In the genomic region with DNA sequence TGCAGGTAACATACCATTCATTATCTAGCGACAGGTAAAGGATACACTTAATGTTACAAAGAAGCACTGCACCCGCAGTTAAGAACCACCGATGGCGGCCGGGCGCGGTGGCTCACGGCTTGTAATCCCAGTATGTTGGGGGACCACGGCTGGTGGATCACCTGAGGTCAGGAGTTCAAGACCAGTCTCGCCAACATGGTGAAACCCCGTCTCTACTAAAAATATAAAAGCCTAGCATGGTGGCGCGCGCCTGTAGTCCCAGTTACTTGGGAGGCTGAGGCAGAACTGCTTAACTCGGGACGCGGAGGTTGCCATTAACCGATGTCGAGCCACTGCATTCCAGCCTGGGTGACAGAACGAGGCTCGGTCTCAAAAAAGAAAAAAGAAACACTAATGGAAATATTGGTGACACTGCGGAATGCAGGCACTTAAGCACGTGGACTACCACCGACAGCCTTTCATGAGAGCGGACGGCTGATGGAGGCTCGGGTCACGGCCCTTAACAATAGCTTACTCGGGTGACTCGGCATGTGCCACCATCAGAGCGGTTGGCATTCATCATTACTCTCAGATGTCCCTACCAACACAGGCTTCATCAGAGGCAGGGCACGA, we compare ENCODE assay signal across 8 cellular contexts. TPM values are rescaled to one million over a fixed set of nuclear protein-coding genes. Genes with fewer than 3 reads are reported as not detected.
DNase-seq lines count a peak whose midpoint lies in the region; ATAC-seq, FAIRE-seq and TF ChIP-seq lines count a peak whose summit lies in the region.

No MANE protein-coding gene starts in this region.

- H3K4me3 ChIP-seq in CD4-positive, alpha-beta memory T cell (ENCODE audit: low read length in 2 of 2), result peak overlapping the region; percentile 68 to 79
- H3K4me3 ChIP-seq in MG63, result peak overlapping the region; percentile 83
- peak overlapping the region; percentile 86 for H3K4me3 ChIP-seq in K562
- peak overlapping the region; percentile 61 to 77 (median 68) for H3K4me3 ChIP-seq in stomach

- peaks cover 84% of the 10 kb centered on the region for H3K4me1 ChIP-seq in CD4-positive, alpha-beta memory T cell (ENCODE audit: insufficient read depth, low read length)
- H3K4me1 ChIP-seq in K562 (replicated peaks in 1 of 2; ENCODE audit: control insufficient read depth in 2 of 2, insufficient read depth in 2 of 2, low read length in 2 of 2), result peaks cover 17 to 34% of the 10 kb centered on the region in 2 experiments
- peaks cover 20 to 71% (median 46%) of the 10 kb centered on the region in 4 donors for H3K4me1 ChIP-seq in stomach

- POLR2A ChIA-PET in CD4-positive, alpha-beta memory T cell (lab: Charles Lee; ENCODE audit: partially characterized antibody), result interaction anchor here (0.9 to 7.0 kb wide), 17 partner anchors 13 to 1335 kb away, joined by 3 to 81 read pairs (median 7); a partner anchor contains a TSS
- POLR2A ChIA-PET in K562 (lab: Yijun Ruan, JAX), result interaction anchor here (0.8 to 9.7 kb wide), 29 partner anchors 10 to 1156 kb away, joined by 3 to 183 read pairs (median 6); a partner anchor contains a TSS

- no peaks in the 10 kb centered on the region for H3K27me3 ChIP-seq in CD4-positive, alpha-beta memory T cell (ENCODE audit: insufficient read depth, low read length)
- H3K27me3 ChIP-seq in MG63 (no peaks in the 10 kb centered on the region), K562 (ENCODE audit: control insufficient read depth in 2 of 2, insufficient read depth in 2 of 2, low read length in 2 of 2) (no peaks in the 10 kb centered on the region; a peak in 1 of 5 replicates), stomach (no peaks in the 10 kb centered on the region)

- intact Hi-C loops in CD4-positive, alpha-beta memory T cell (cut with micrococcal nuclease), result loop anchor here (5.0 to 10.0 kb wide), 4 partner anchors 350 to 1155 kb away; a partner anchor contains a TSS
- intact Hi-C loops in K562 (cut with micrococcal nuclease) (loop anchor here (5.0 kb wide), 1 partner anchor 390 kb away; a partner anchor contains a TSS), stomach (cut with DNase I; ENCODE audit: low total_unique reads) (loop anchor here (10.0 kb wide), 1 partner anchor 58 kb away; no protein-coding TSS in a partner anchor)

- H3K36me3 Mint-ChIP-seq in CD4-positive, alpha-beta memory T cell, result peaks cover 40 to 69% of the 10 kb centered on the region in 2 donors

- H3K9me3 Mint-ChIP-seq in CD4-positive, alpha-beta memory T cell, result peaks cover 0 to 8% (median 0%) of the 10 kb centered on the region in 8 donors

- H2AFZ ChIP-seq in K562 (ENCODE audit: low read depth, low read length), result peak overlapping the region; percentile 25; the same call in 1 of the 2 replicates

- BruUV-seq in K562 (replicated peaks; lab: Mats Ljungman, UMichigan), result TSS peak; percentile 54

- peak in 2 of 5 donors; percentile 20 to 24 for DNase-seq in CD4-positive, alpha-beta memory T cell
- no peak for DNase-seq in MG63
- peak in 2 of 4 experiments; percentile 47 to 58 for DNase-seq in K562 (ENCODE audit: extremely low read depth in 1 of 4, low spot score in 3 of 4)
- DNase-seq in left lobe of liver (ENCODE audit: low spot score), result no peak
- DNase-seq in stomach, result no peak
- no peak for DNase-seq in GDM1 (lab: John Stamatoyannopoulos, UW)
- no peak for DNase-seq in GM13976 (ENCODE audit: low spot score)

- TF ChIP-seq CTCF in K562 (IDR thresholded peaks at IDR 0.05 in 2 of 3, conservative IDR thresholded peaks at IDR 0.05 in 1 of 3; ENCODE audit: insufficient read depth in 2 of 3, low read depth in 1 of 3, low read length in 3 of 3) (no peak), stomach (IDR thresholded peaks at IDR 0.05) (no peak), GM13976 (IDR thresholded peaks at IDR 0.05; ENCODE audit: borderline replicate concordance, control extremely low read depth, extremely low read depth, insufficient read depth, missing control alignments) (no peak)

- ATAC-seq in K562, result no peak
- ATAC-seq in left lobe of liver, result peak; percentile 1
- ATAC-seq in GM19463 (IDR thresholded peaks at IDR 0.05; ENCODE audit: unreplicated experiment), result no peak

- no peaks in the 10 kb centered on the region for H3K27me3 Mint-ChIP-seq in CD4-positive, alpha-beta memory T cell

- 0 out of 2 replicates have a peak, but pooled peaks have one; percentile 9 for TF ChIP-seq POLR2A in K562 (conservative IDR thresholded peaks at IDR 0.05)
- TF ChIP-seq POLR2A in stomach (IDR thresholded peaks at IDR 0.05), result no peak

- H3K79me2 ChIP-seq in K562 (ENCODE audit: control insufficient read depth, insufficient read depth, low read length), result peaks cover 79% of the 10 kb centered on the region

- H3K9ac ChIP-seq in K562 (ENCODE audit: insufficient read depth in 1 of 2, low read depth in 2 of 2, low read length in 2 of 2), result peak overlapping the region; percentile 92 to 97

- peak overlapping the region; percentile 94 to 99 (median 97) for H3K27ac Mint-ChIP-seq in CD4-positive, alpha-beta memory T cell

- peaks cover 47% of the 10 kb centered on the region for H4K20me1 ChIP-seq in K562 (replicated peaks; ENCODE audit: control insufficient read depth, insufficient read depth, low read length)

- H3K9me1 ChIP-seq in K562 (ENCODE audit: control insufficient read depth, insufficient read depth, low read length), result peaks cover 2% of the 10 kb centered on the region

- H3K27ac ChIP-seq in CD4-positive, alpha-beta memory T cell (ENCODE audit: low read depth, low read length), result peak overlapping the region; percentile 89
- H3K27ac ChIP-seq in K562 (ENCODE audit: extremely low read depth, low read depth, low read length), result peak overlapping the region; percentile 95
- peak overlapping the region; percentile 81 to 98 (median 95) for H3K27ac ChIP-seq in stomach

- FAIRE-seq in K562 (lab: Jason Lieb, UNC), result no peak

- WGBS in K562 (ENCODE audit: insufficient coverage, low coverage, missing lambda C conversion rate), result under 1% methylated on average over 32 of the region's 32 CpGs
- 2 to 7% (median 2%) methylated on average over 32 of the region's 32 CpGs for WGBS in stomach, 5 donors

- no peaks in the 10 kb centered on the region for H3K9me3 ChIP-seq in CD4-positive, alpha-beta memory T cell (ENCODE audit: control insufficient read depth in 1 of 2, low read length in 2 of 2)
- H3K9me3 ChIP-seq in MG63 (no peaks in the 10 kb centered on the region), K562 (replicated peaks; ENCODE audit: control insufficient read depth, insufficient read depth, low read depth, low read length) (no peaks in the 10 kb centered on the region), stomach (no peaks in the 10 kb centered on the region)

- TF ChIP-seq EP300 in K562 (IDR thresholded peaks at IDR 0.05; ENCODE audit: low read length) (no peak), stomach (IDR thresholded peaks at IDR 0.05) (no peak)

- H3K4me2 ChIP-seq in K562 (ENCODE audit: insufficient read depth, low read length), result peak overlapping the region; percentile 100

- peaks cover 43% of the 10 kb centered on the region for H3K36me3 ChIP-seq in CD4-positive, alpha-beta memory T cell (ENCODE audit: insufficient read depth, low read length)
- H3K36me3 ChIP-seq in MG63 (peaks cover 57% of the 10 kb centered on the region), K562 (ENCODE audit: control insufficient read depth, insufficient read depth, low read length) (peaks cover 58% of the 10 kb centered on the region), stomach (peaks cover 38 to 55% (median 49%) of the 10 kb centered on the region in 4 donors)

- in situ Hi-C loops in K562 (cut with MboI) (no loop called here), GM13976 (cut with MboI; ENCODE audit: low sequenced_read_pairs, unreplicated experiment) (no loop called here)

- CTCF ChIA-PET in CD4-positive, alpha-beta memory T cell (lab: Charles Lee; ENCODE audit: partially characterized antibody), result interaction anchor here (1.0 to 1.8 kb wide), 2 partner anchors 23 to 107 kb away, joined by 3 to 4 read pairs; no protein-coding TSS in a partner anchor
- CTCF ChIA-PET in K562 (lab: Yijun Ruan, JAX; ENCODE audit: low intra/inter-chr PET ratio), result no interaction called here

- peak overlapping the region; percentile 95 to 99 (median 96) for H3K4me3 Mint-ChIP-seq in CD4-positive, alpha-beta memory T cell

- H3K4me1 Mint-ChIP-seq in CD4-positive, alpha-beta memory T cell, result peaks cover 51 to 89% (median 61%) of the 10 kb centered on the region in 4 donors

- TF ChIP-seq RAD21 in K562 (CRISPR knock-in tag; conservative IDR thresholded peaks at IDR 0.05 in 1 of 2, IDR thresholded peaks at IDR 0.05 in 1 of 2), result no peak

RNA-seq across cellular contexts. Expression of a gene that starts 0.5 kb away (rescaled TPM):
- 100 to 1,000 TPM; 676 to 709 TPM for total RNA-seq in CD4-positive, alpha-beta memory T cell
- 100 to 1,000 TPM; 312 to 395 TPM for polyA plus RNA-seq in CD4-positive, alpha-beta memory T cell
- total RNA-seq in MG63 (2014; rRNA removed; shearing (Covaris generic); ENCODE audit: low replicate concordance), result 531 and 1,049 TPM in 2 replicates
- 3,291 and 4,051 TPM in 2 replicates for total RNA-seq in K562 (2011; cell fraction: chromatin; rRNA removed; ENCODE audit: low replicate concordance)
- 2,385 and 2,511 TPM in 2 replicates for total RNA-seq in K562 (2011; cell fraction: nucleolus; rRNA removed)
- 3,147 and 3,351 TPM in 2 replicates for total RNA-seq in K562 (2011; cell fraction: nucleoplasm; rRNA removed)
- total RNA-seq in K562 (2014; rRNA removed) (547 and 565 TPM in 2 replicates), K562 (2014; rRNA removed; fragmentation: Illumina TruSeq; extraction: Trizol) (1,258 and 1,263 TPM in 2 replicates), K562 (2015; rRNA removed; fragmentation: Illumina TruSeq; extraction: Trizol) (875 and 924 TPM in 2 replicates), K562 (2021) (775 and 809 TPM in 2 replicates), left lobe of liver (52.0 TPM), stomach (100 to 1,000 TPM; 256 to 453 (median 353) TPM)
- polyA plus RNA-seq in K562 (2011; rRNA removed) (1,860 and 2,716 TPM in 2 replicates), K562 (2014; fragmentation: Illumina TruSeq; extraction: Trizol) (986 and 1,046 TPM in 2 replicates), K562 (2014; fragmentation: Nextera tagmentation; extraction: Ambion mirVana) (1,000 to 10,000 TPM in 1 of 2 experiments, 100 to 1,000 TPM in 1; 891 to 1,006 TPM), K562 (2014; rRNA removed) (1,150 and 1,154 TPM in 2 replicates), stomach (1,000 to 10,000 TPM in 1 of 3 donors, 100 to 1,000 TPM in 2; 712 to 1,014 (median 897) TPM)
- polyA plus RNA-seq in K562 (2011; cell fraction: cytosol; rRNA removed), result 538 and 2,020 TPM in 2 replicates
- 1,867 and 3,313 TPM in 2 replicates for polyA plus RNA-seq in K562 (2011; cell fraction: nucleus; rRNA removed)
- 995 and 1,637 TPM in 2 replicates for polyA plus RNA-seq in K562 (2012)
- 1,267 and 1,500 TPM in 2 replicates for polyA minus RNA-seq in K562 (2011; rRNA and poly(A)+ RNA removed)
- polyA minus RNA-seq in K562 (2011; cell fraction: cytosol; rRNA and poly(A)+ RNA removed), result 631 and 789 TPM in 2 replicates
- 1,499 and 2,416 TPM in 2 replicates for polyA minus RNA-seq in K562 (2011; cell fraction: nucleus; rRNA and poly(A)+ RNA removed)

RNA-seq across cellular contexts. Expression of a gene that starts 0.9 kb away (rescaled TPM):
- total RNA-seq in CD4-positive, alpha-beta memory T cell, result 10 to 100 TPM; 24.3 to 26.5 TPM
- polyA plus RNA-seq in CD4-positive, alpha-beta memory T cell, result 1 to 10 TPM in 1 of 2 donors, under 1 TPM in 1; 0.95 to 2.2 TPM
- 3.1 and 3.2 TPM in 2 replicates for total RNA-seq in MG63 (2014; rRNA removed; shearing (Covaris generic); ENCODE audit: low replicate concordance)
- 16.8 and 28.1 TPM in 2 replicates for total RNA-seq in K562 (2011; cell fraction: chromatin; rRNA removed; ENCODE audit: low replicate concordance)
- 4.8 and 7.9 TPM in 2 replicates for total RNA-seq in K562 (2011; cell fraction: nucleolus; rRNA removed)
- 16.1 and 25.3 TPM in 2 replicates for total RNA-seq in K562 (2011; cell fraction: nucleoplasm; rRNA removed)
- total RNA-seq in K562 (2014; rRNA removed) (5.3 and 5.4 TPM in 2 replicates), K562 (2014; rRNA removed; fragmentation: Illumina TruSeq; extraction: Trizol) (13.9 and 15.2 TPM in 2 replicates), K562 (2015; rRNA removed; fragmentation: Illumina TruSeq; extraction: Trizol) (10.9 and 11.6 TPM in 2 replicates), K562 (2021) (10.2 and 10.5 TPM in 2 replicates), left lobe of liver (4.7 TPM), stomach (10 to 100 TPM in 4 of 5 donors, under 1 TPM in 1; 0.29 to 62.9 (median 17.2) TPM)
- polyA plus RNA-seq in K562 (2011; rRNA removed) (6.7 and 8.2 TPM in 2 replicates), K562 (2014; fragmentation: Illumina TruSeq; extraction: Trizol) (4.3 and 5.1 TPM in 2 replicates), K562 (2014; fragmentation: Nextera tagmentation; extraction: Ambion mirVana) (1 to 10 TPM; 1.3 TPM), K562 (2014; rRNA removed) (3.7 and 3.8 TPM in 2 replicates), stomach (under 1 TPM; 0.37 to 0.61 (median 0.55) TPM)
- polyA plus RNA-seq in K562 (2011; cell fraction: cytosol; rRNA removed), result 2.1 and 4.0 TPM in 2 replicates
- 9.4 and 12.8 TPM in 2 replicates for polyA plus RNA-seq in K562 (2011; cell fraction: nucleus; rRNA removed)
- polyA plus RNA-seq in K562 (2012), result 2.3 and 3.8 TPM in 2 replicates
- polyA minus RNA-seq in K562 (2011; rRNA and poly(A)+ RNA removed), result 22.3 and 30.3 TPM in 2 replicates
- polyA minus RNA-seq in K562 (2011; cell fraction: cytosol; rRNA and poly(A)+ RNA removed), result 6.2 TPM in 2 replicates
- 9.8 and 22.7 TPM in 2 replicates for polyA minus RNA-seq in K562 (2011; cell fraction: nucleus; rRNA and poly(A)+ RNA removed)

RNA-seq across cellular contexts. Expression of a gene that starts 42.6 kb away (rescaled TPM):
- 10 to 100 TPM in 1 of 2 experiments, 1 to 10 TPM in 1; 9.0 to 10.2 TPM for total RNA-seq in CD4-positive, alpha-beta memory T cell
- polyA plus RNA-seq in CD4-positive, alpha-beta memory T cell, result 1 to 10 TPM; 6.1 to 7.0 TPM
- total RNA-seq in MG63 (2014; rRNA removed; shearing (Covaris generic); ENCODE audit: low replicate concordance), result 35.3 and 148 TPM in 2 replicates
- 55.6 and 91.7 TPM in 2 replicates for total RNA-seq in K562 (2011; cell fraction: chromatin; rRNA removed; ENCODE audit: low replicate concordance)
- 26.7 and 33.0 TPM in 2 replicates for total RNA-seq in K562 (2011; cell fraction: nucleolus; rRNA removed)
- 48.5 and 58.8 TPM in 2 replicates for total RNA-seq in K562 (2011; cell fraction: nucleoplasm; rRNA removed)
- total RNA-seq in K562 (2014; rRNA removed) (30.7 and 38.6 TPM in 2 replicates), K562 (2014; rRNA removed; fragmentation: Illumina TruSeq; extraction: Trizol) (50.4 and 56.9 TPM in 2 replicates), K562 (2015; rRNA removed; fragmentation: Illumina TruSeq; extraction: Trizol) (48.8 and 52.7 TPM in 2 replicates), K562 (2021) (33.6 and 34.9 TPM in 2 replicates), left lobe of liver (1.1 TPM), stomach (10 to 100 TPM in 1 of 5 donors, 1 to 10 TPM in 3, under 1 TPM in 1; 0.45 to 14.1 (median 4.1) TPM)
- polyA plus RNA-seq in K562 (2011; rRNA removed) (34.2 and 46.3 TPM in 2 replicates), K562 (2014; fragmentation: Illumina TruSeq; extraction: Trizol) (40.5 and 40.9 TPM in 2 replicates), K562 (2014; fragmentation: Nextera tagmentation; extraction: Ambion mirVana) (10 to 100 TPM; 37.0 to 39.7 TPM), K562 (2014; rRNA removed) (33.0 and 33.3 TPM in 2 replicates), stomach (1 to 10 TPM; 2.0 to 4.4 (median 2.6) TPM)
- polyA plus RNA-seq in K562 (2011; cell fraction: cytosol; rRNA removed), result 13.0 and 22.3 TPM in 2 replicates
- 10.0 and 17.6 TPM in 2 replicates for polyA plus RNA-seq in K562 (2011; cell fraction: nucleus; rRNA removed)
- polyA plus RNA-seq in K562 (2012), result 22.7 and 25.9 TPM in 2 replicates
- polyA minus RNA-seq in K562 (2011; rRNA and poly(A)+ RNA removed), result 54.0 and 57.9 TPM in 2 replicates
- 18.7 and 28.5 TPM in 2 replicates for polyA minus RNA-seq in K562 (2011; cell fraction: cytosol; rRNA and poly(A)+ RNA removed)
- polyA minus RNA-seq in K562 (2011; cell fraction: nucleus; rRNA and poly(A)+ RNA removed), result 21.8 and 34.4 TPM in 2 replicates

RNA-seq across cellular contexts. Expression of a gene that starts 42.8 kb away (rescaled TPM):
- total RNA-seq in CD4-positive, alpha-beta memory T cell, result 10 to 100 TPM; 13.4 to 13.5 TPM
- 1 to 10 TPM; 3.6 to 9.7 TPM for polyA plus RNA-seq in CD4-positive, alpha-beta memory T cell
- total RNA-seq in MG63 (2014; rRNA removed; shearing (Covaris generic); ENCODE audit: low replicate concordance), result 25.8 and 38.4 TPM in 2 replicates
- total RNA-seq in K562 (2011; cell fraction: chromatin; rRNA removed; ENCODE audit: low replicate concordance), result 46.6 and 61.0 TPM in 2 replicates
- 32.0 and 32.5 TPM in 2 replicates for total RNA-seq in K562 (2011; cell fraction: nucleolus; rRNA removed)
- total RNA-seq in K562 (2011; cell fraction: nucleoplasm; rRNA removed), result 41.5 and 49.3 TPM in 2 replicates
- total RNA-seq in K562 (2014; rRNA removed), result 36.4 and 45.0 TPM in 2 replicates
- total RNA-seq in K562 (2014; rRNA removed; fragmentation: Illumina TruSeq; extraction: Trizol), result 78.6 and 86.3 TPM in 2 replicates
- 64.6 and 68.6 TPM in 2 replicates for total RNA-seq in K562 (2015; rRNA removed; fragmentation: Illumina TruSeq; extraction: Trizol)
- total RNA-seq in K562 (2021), result 59.0 and 62.3 TPM in 2 replicates
- 47.7 and 94.4 TPM in 2 replicates for polyA plus RNA-seq in K562 (2011; rRNA removed)
- 34.3 and 34.7 TPM in 2 replicates for polyA plus RNA-seq in K562 (2011; cell fraction: cytosol; rRNA removed)
- 26.0 and 33.0 TPM in 2 replicates for polyA plus RNA-seq in K562 (2011; cell fraction: nucleus; rRNA removed)
- polyA plus RNA-seq in K562 (2012), result 43.5 and 51.0 TPM in 2 replicates
- 77.7 and 96.7 TPM in 2 replicates for polyA plus RNA-seq in K562 (2014; fragmentation: Illumina TruSeq; extraction: Trizol)
- polyA plus RNA-seq in K562 (2014; fragmentation: Nextera tagmentation; extraction: Ambion mirVana), result 10 to 100 TPM; 55.4 to 74.8 TPM
- polyA plus RNA-seq in K562 (2014; rRNA removed), result 50.5 and 53.0 TPM in 2 replicates
- 68.5 and 99.9 TPM in 2 replicates for polyA minus RNA-seq in K562 (2011; rRNA and poly(A)+ RNA removed)
- 27.6 and 48.7 TPM in 2 replicates for polyA minus RNA-seq in K562 (2011; cell fraction: cytosol; rRNA and poly(A)+ RNA removed)
- polyA minus RNA-seq in K562 (2011; cell fraction: nucleus; rRNA and poly(A)+ RNA removed), result 27.9 and 34.5 TPM in 2 replicates
- total RNA-seq in left lobe of liver, result 11.1 TPM
- total RNA-seq in stomach, result 10 to 100 TPM in 4 of 5 donors, 1 to 10 TPM in 1; 3.1 to 36.8 (median 20.3) TPM
- 1 to 10 TPM; 4.8 to 5.4 (median 4.9) TPM for polyA plus RNA-seq in stomach

RNA-seq across cellular contexts. Expression of a gene that starts 49.9 kb away (rescaled TPM):
- total RNA-seq in CD4-positive, alpha-beta memory T cell, result not detected
- polyA plus RNA-seq in CD4-positive, alpha-beta memory T cell, result not detected
- total RNA-seq in MG63 (2014; rRNA removed; shearing (Covaris generic); ENCODE audit: low replicate concordance), result not detected in 2 replicates
- 0.30 TPM in 1 of 2 replicates, not detected in the other for total RNA-seq in K562 (2011; cell fraction: chromatin; rRNA removed; ENCODE audit: low replicate concordance)
- 0.33 and 0.39 TPM in 2 replicates for total RNA-seq in K562 (2011; cell fraction: nucleolus; rRNA removed)
- total RNA-seq in K562 (2011; cell fraction: nucleoplasm; rRNA removed), result 0.59 TPM in 1 of 2 replicates, not detected in the other
- total RNA-seq in K562 (2014; rRNA removed) (0.20 and 0.50 TPM in 2 replicates), K562 (2014; rRNA removed; fragmentation: Illumina TruSeq; extraction: Trizol) (0.25 and 0.38 TPM in 2 replicates), K562 (2015; rRNA removed; fragmentation: Illumina TruSeq; extraction: Trizol) (1.2 and 1.6 TPM in 2 replicates), K562 (2021) (0.62 and 1.1 TPM in 2 replicates), left lobe of liver (2,515 TPM), stomach (under 1 TPM in 2 of 5 donors, not detected in 3; 0.18 to 0.89 TPM)
- polyA plus RNA-seq in K562 (2011; rRNA removed) (0.07 and 0.45 TPM in 2 replicates), K562 (2014; fragmentation: Illumina TruSeq; extraction: Trizol) (0.58 and 0.77 TPM in 2 replicates), K562 (2014; fragmentation: Nextera tagmentation; extraction: Ambion mirVana) (under 1 TPM; 0.35 to 0.67 TPM), K562 (2014; rRNA removed) (0.50 TPM in 1 of 2 replicates, not detected in the other), stomach (under 1 TPM in 1 of 3 donors, not detected in 2; 0.20 TPM)
- polyA plus RNA-seq in K562 (2011; cell fraction: cytosol; rRNA removed), result 0.10 TPM in 1 of 2 replicates, not detected in the other
- 0.21 and 0.49 TPM in 2 replicates for polyA plus RNA-seq in K562 (2011; cell fraction: nucleus; rRNA removed)
- polyA plus RNA-seq in K562 (2012), result 0.35 and 27.1 TPM in 2 replicates
- polyA minus RNA-seq in K562 (2011; rRNA and poly(A)+ RNA removed), result 0.11 and 0.33 TPM in 2 replicates
- not detected in 2 replicates for polyA minus RNA-seq in K562 (2011; cell fraction: cytosol; rRNA and poly(A)+ RNA removed)
- polyA minus RNA-seq in K562 (2011; cell fraction: nucleus; rRNA and poly(A)+ RNA removed), result 0.33 TPM in 1 of 2 replicates, not detected in the other
